Comparison of ENCODE assay signal across 18 cellular contexts in genomic region chr3:30368978-30369377, GRCh38.
DNase-seq lines count a peak whose midpoint lies in the region; ATAC-seq, FAIRE-seq and TF ChIP-seq lines count a peak whose summit lies in the region.
"Had no signal": no experiment of that assay in that cellular context is flagged by ENCODE, and none has a peak within 500 bp of the region (broad histone marks: within the 10 kb centered on the region; RNA-seq: fewer than 3 reads in every experiment).

No MANE protein-coding gene starts in this region.

- H3K27ac ChIP-seq in gastroesophageal sphincter: no peak overlapping the region
- H3K27ac ChIP-seq: RWPE1 had no signal

- TF ChIP-seq POLR2A in H54 (IDR thresholded peaks at IDR 0.05; ENCODE audit: low read depth, low read length) (no peak), gastroesophageal sphincter (IDR thresholded peaks at IDR 0.05) (no peak)

- H3K4me3 ChIP-seq in AG09309 (ENCODE audit: control insufficient read depth, low read depth, low read length) (no peak overlapping the region), adipocyte (ENCODE audit: low read length) (no peak overlapping the region), gastroesophageal sphincter (no peak overlapping the region), H7 (ENCODE audit: insufficient read depth, low read depth, low read length) (no peak overlapping the region)

- peak; percentile 6 for FAIRE-seq in H54 (lab: Jason Lieb, UNC)

- no peak overlapping the region for H3K9ac ChIP-seq in adipocyte (ENCODE audit: low read length)

- DNase-seq in AG09309 (ENCODE audit: low read depth): peak; percentile 59
- no peak for DNase-seq in H54 (ENCODE audit: insufficient read length, low spot score)
- peak; percentile 75 for DNase-seq in adipocyte (ENCODE audit: low read depth)
- no peak for DNase-seq in H7
- DNase-seq in DMS79 treated with DMSO at 0.1 percent for 48 hours (lab: John Stamatoyannopoulos, UW): no peak
- DNase-seq in activated naive CD4-positive, alpha-beta T cell treated with Interleukin-2 at 50 U/mL for 16 hours: no peak
- DNase-seq: C1 segment of cervical spinal cord; central memory CD4-positive, alpha-beta T cell; DND-41; glutamatergic neuron; H9; immature natural killer cell; NCI-H187; stimulated activated naive CD8-positive, alpha-beta T cell treated with anti-CD3 and anti-CD28 coated beads, Interleukin-15, Interleukin-2, amounts not matched to agents 100 U/mL and 50 U/mL, for 24 hours; T-helper 17 cell had no signal

- no peak for TF ChIP-seq CTCF in AG09309 (IDR thresholded peaks at IDR 0.05; ENCODE audit: control insufficient read depth, insufficient read depth, low read depth, low read length, missing control alignments)
- TF ChIP-seq CTCF in gastroesophageal sphincter (IDR thresholded peaks at IDR 0.05): no peak

- peaks cover 23% of the 10 kb centered on the region for H3K4me1 ChIP-seq in adipocyte (ENCODE audit: control insufficient read depth, insufficient read depth, low read length)
- H3K4me1 ChIP-seq in gastroesophageal sphincter: peaks cover 0 to 23% (median 11%) of the 10 kb centered on the region in 3 donors

- H3K27me3 ChIP-seq in adipocyte (replicated peaks; ENCODE audit: control insufficient read depth, insufficient read depth, low read length): no peaks in the 10 kb centered on the region
- H3K27me3 ChIP-seq in gastroesophageal sphincter: no peaks in the 10 kb centered on the region
- H3K27me3 ChIP-seq in H7 (ENCODE audit: control insufficient read depth, insufficient read depth, low read length): no peaks in the 10 kb centered on the region

- ATAC-seq in gastroesophageal sphincter (peak; percentile 77), HG03139 (IDR thresholded peaks at IDR 0.05; ENCODE audit: unreplicated experiment) (no peak)
- ATAC-seq: stimulated activated naive CD8-positive, alpha-beta T cell treated with anti-CD3 and anti-CD28 coated beads, Interleukin-15, Interleukin-2, amounts not matched to agents 100 U/mL and 50 U/mL, for 24 hours; T-helper 17 cell had no signal

- H3K36me3 ChIP-seq in adipocyte (ENCODE audit: control insufficient read depth, insufficient read depth, low read length, severe bottlenecking) (no peaks in the 10 kb centered on the region), gastroesophageal sphincter (no peaks in the 10 kb centered on the region), H7 (replicated peaks; ENCODE audit: control insufficient read depth, insufficient read depth, low read length) (no peaks in the 10 kb centered on the region)

- H3K9me3 ChIP-seq in adipocyte (ENCODE audit: control insufficient read depth, low read length) (no peaks in the 10 kb centered on the region), gastroesophageal sphincter (no peaks in the 10 kb centered on the region)

- no peak for TF ChIP-seq EP300 in gastroesophageal sphincter (IDR thresholded peaks at IDR 0.05)

Comparison
In these comparisons a context has a peak if more than half of its experiments do, and no peak if none do; other contexts are left out.
1. DNase-seq: peak in AG09309 (single experiment) and adipocyte (single experiment); none in H54 (single experiment), H7 (single experiment), DMS79 treated with DMSO at 0.1 percent for 48 hours (single experiment) and activated naive CD4-positive, alpha-beta T cell treated with Interleukin-2 at 50 U/mL for 16 hours (single experiment).